In the genomic region with DNA sequence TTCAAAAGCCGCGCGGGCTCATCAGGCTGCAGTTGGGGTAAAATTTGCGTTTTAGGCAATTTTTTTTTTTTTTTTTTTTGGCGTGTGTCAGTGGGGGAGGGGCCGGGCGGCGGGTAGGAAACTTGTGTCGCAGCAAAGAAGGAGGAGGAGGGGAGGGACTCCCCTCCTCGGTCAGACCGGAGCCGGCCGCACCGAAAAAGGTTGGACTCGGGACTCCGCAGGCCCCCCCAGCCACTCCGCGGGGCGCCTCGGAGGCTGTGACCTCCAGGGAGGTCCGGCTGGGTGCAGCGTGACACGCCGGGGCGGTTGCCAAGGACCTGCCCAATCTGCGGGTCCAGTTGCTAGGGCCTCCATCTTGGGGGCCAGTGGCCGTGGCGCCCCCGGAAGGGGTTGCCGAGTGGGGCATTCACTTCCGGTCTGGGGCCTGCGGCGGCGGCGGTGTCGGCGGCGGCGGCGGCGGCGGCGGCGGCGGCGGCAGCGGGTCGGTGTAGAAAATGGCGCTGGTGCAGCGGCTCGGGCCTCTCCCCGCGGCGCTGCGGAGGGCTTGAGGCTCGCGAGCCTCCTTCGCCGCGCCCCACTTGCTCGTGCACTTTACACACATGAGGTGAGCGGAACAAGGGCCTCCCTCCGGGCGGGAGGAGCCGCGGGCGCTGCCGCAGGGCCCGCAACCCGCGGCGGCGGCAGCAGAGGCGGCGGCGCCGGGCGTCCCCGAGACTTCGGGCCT, we compare ENCODE assay signal across 8 cellular contexts. TPM values are rescaled to one million over a fixed set of nuclear protein-coding genes. Genes with fewer than 3 reads are reported as not detected.
DNase-seq lines count a peak whose midpoint lies in the region; ATAC-seq and TF ChIP-seq lines count a peak whose summit lies in the region.

A gene (plus strand): TSS at position 409 of the 724 bp plus-strand sequence. CDS start 191 bp downstream, at position 600.

- peaks cover 13% of the 10 kb centered on the region for H3K4me1 ChIP-seq in A673 (ENCODE audit: insufficient read depth, low read length, poor library complexity, severe bottlenecking)

- POLR2A ChIA-PET in A673 (lab: Charles Lee; ENCODE audit: low non-redundant PET) = interaction anchor here (0.7 kb wide), 1 partner anchor 27 kb away, joined by 11 read pairs; no protein-coding TSS in a partner anchor

- H3K27me3 ChIP-seq in A673 (replicated peaks; ENCODE audit: insufficient read depth, low read depth, low read length, poor library complexity) = no peaks in the 10 kb centered on the region

- intact Hi-C loops in A673 (cut with micrococcal nuclease; ENCODE audit: unreplicated experiment) = no loop called here

- H3K9me3 ChIP-seq in A673 (ENCODE audit: low read depth, low read length, poor library complexity, severe bottlenecking) = no peaks in the 10 kb centered on the region

- CTCF ChIA-PET in A673 (lab: Charles Lee) = no interaction called here

- no TSS peak for BruUV-seq in A673 (replicated peaks; lab: Mats Ljungman, UMichigan)

- H3K27ac ChIP-seq in A673 (ENCODE audit: low read depth, low read length, poor library complexity, severe bottlenecking) (peak within 1 kb of the TSS; percentile 93), caudate nucleus (ENCODE audit: low read depth, low read length) (peak within 1 kb of the TSS; percentile 96)

- peak within 1 kb of the TSS; percentile 78 for H3K4me3 ChIP-seq in A673 (ENCODE audit: low read depth, low read length, poor library complexity, severe bottlenecking)

- DNase-seq in A673 (ENCODE audit: low spot score) (peak; percentile 93), NCI-H2196 treated with DMSO at 0.1 percent for 48 hours (lab: John Stamatoyannopoulos, UW; ENCODE audit: unreplicated experiment) (peak; percentile 77), caudate nucleus (lab: John Stamatoyannopoulos, UW) (peak in 60 of 61 donors; percentile 22 to 90 (median 78)), inferior parietal cortex (ENCODE audit: extremely low spot score) (peak; percentile 87)
- peak; percentile 63 to 71 (median 65) for DNase-seq in activated CD4-positive, CD25-positive, alpha-beta regulatory T cell (lab: John Stamatoyannopoulos, UW)
- peak; percentile 66 to 74 for DNase-seq in stimulated activated CD4-positive, alpha-beta T cell treated with anti-CD3 and anti-CD28 coated beads, Interleukin-12 subunit alpha, Interleukin-12 subunit beta, amount 100 ng/mL, for 24 hours (ENCODE audit: low read depth in 2 of 2)

- no peak for TF ChIP-seq CTCF in A673 (conservative IDR thresholded peaks at IDR 0.05; ENCODE audit: low read depth, low read length)

- peaks cover 22% of the 10 kb centered on the region for H3K36me3 ChIP-seq in A673 (ENCODE audit: insufficient read depth, low read length, poor library complexity, severe bottlenecking)

- ATAC-seq in GM18858 (IDR thresholded peaks at IDR 0.05; ENCODE audit: unreplicated experiment) = peak; percentile 70
- peak; percentile 93 for ATAC-seq in HG03066 (IDR thresholded peaks at IDR 0.05; ENCODE audit: low read depth, unreplicated experiment)

RNA-seq across cellular contexts. Expression of the gene that starts here (rescaled TPM):
- total RNA-seq in A673 (2021) = 88.5 and 90.8 TPM in 2 replicates

Comparison
In these comparisons a context has a peak if more than half of its experiments do, and no peak if none do; other contexts are left out.
1. Peak in every context shown above with its lines: DNase-seq, ATAC-seq, H3K4me3 ChIP-seq and H3K27ac ChIP-seq.